Comparison of ENCODE assay signal across 1 cellular context in the genomic region with DNA sequence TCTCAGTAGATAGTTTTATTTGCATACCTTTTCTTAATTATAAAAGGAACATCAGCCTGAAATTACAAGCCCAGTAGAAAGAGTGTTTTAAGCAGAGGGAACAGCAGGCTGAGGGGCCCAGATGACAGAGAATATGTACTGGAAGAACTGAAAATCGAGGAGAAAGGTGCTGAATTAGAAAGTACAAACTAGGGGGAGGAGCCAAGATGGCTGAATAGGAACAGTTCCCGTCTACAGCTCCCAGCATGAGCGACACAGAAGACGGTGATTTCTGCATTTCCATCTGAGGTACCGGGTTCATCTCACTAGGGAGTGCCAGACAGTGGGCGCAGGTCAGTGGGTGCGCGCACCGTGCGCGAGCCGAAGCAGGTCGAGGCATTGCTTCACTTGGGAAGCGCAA.
TF ChIP-seq lines count a peak whose summit lies in the region.

No MANE protein-coding gene starts in this region.

TF ChIP-seq in K562, 482 proteins besides CTCF, POLR2A, EP300 and RAD21:
- peak in 1 of 2 experiments; percentile 43; a peak in 3 of 4 replicates for TF ChIP-seq NRF1 (conservative IDR thresholded peaks at IDR 0.05 in 1 of 2, IDR thresholded peaks at IDR 0.05 in 1 of 2)
